Comparison of ENCODE assay signal across 8 cellular contexts in the genomic region with DNA sequence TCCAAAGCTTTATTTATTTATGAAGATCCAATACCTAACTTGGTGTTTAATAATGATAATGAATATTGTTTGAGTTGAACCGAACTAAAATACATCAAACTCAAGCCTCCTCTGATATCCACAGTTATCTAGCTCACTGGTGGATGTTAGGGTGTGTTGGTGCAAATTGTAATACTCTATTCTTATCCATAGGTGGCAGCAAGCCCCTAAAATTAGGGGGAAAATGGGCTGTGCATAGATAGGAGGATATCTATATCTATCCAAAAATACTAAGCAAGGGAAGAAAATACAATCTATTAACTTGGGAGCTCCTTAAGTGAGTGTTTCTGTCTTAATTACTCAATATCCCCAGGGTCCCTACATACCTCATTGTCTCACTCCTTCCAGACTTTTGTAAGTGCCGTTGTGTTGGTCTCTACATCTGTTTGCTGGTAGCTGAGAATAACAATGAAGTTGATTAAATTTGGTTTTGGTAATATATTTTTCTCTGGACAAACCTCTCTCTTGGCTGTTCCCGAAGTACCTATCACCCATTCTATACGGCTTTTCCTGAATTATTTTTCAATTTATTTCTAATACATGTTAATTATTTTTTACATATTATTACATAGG. TPM values are rescaled to one million over a fixed set of nuclear protein-coding genes. Genes with fewer than 3 reads are reported as not detected.
A peak's percentile ranks its signal among the peaks of the same experiment; 100 is the strongest.
DNase-seq lines count a peak whose midpoint lies in the region; ATAC-seq, FAIRE-seq and TF ChIP-seq lines count a peak whose summit lies in the region.

No MANE protein-coding gene starts in this region.

- no peak for FAIRE-seq in urothelium cell line (lab: Jason Lieb, UNC)

- ATAC-seq in GM19395 (IDR thresholded peaks at IDR 0.05; ENCODE audit: unreplicated experiment) (peak; percentile 99), HG03159 (IDR thresholded peaks at IDR 0.05; ENCODE audit: unreplicated experiment) (peak; percentile 97)

- H3K4me3 ChIP-seq in adrenal gland: no peak overlapping the region

- no peaks in the 10 kb centered on the region for H3K9me3 ChIP-seq in adrenal gland (replicated peaks in 1 of 3)

- no peak for TF ChIP-seq POLR2A in adrenal gland (IDR thresholded peaks at IDR 0.05)

- H3K27ac ChIP-seq in adrenal gland: no peak overlapping the region

- H3K27me3 ChIP-seq in adrenal gland: no peaks in the 10 kb centered on the region

- intact Hi-C loops in adrenal gland (cut with DNase I): no loop called here

- peak; percentile 47 to 65 (median 60) for TF ChIP-seq CTCF in adrenal gland (IDR thresholded peaks at IDR 0.05)

- DNase-seq in DMS153 treated with DMSO at 0.1 percent for 48 hours (lab: John Stamatoyannopoulos, UW; ENCODE audit: unreplicated experiment) (peak; percentile 58), NCI-H2171 (lab: John Stamatoyannopoulos, UW) (peak; percentile 20), adrenal gland (peak in 1 of 7 donors; percentile 10), iPS-NIHi7 (ENCODE audit: extremely low spot score) (peak; percentile 60), urothelium cell line (ENCODE audit: low spot score) (peak; percentile 44)
- no peak for DNase-seq in activated T-cell treated with anti-CD3 and anti-CD28 coated beads, Interleukin-2, amount 50 U/mL, for 48 hours

- H3K36me3 ChIP-seq in adrenal gland (replicated peaks in 1 of 2): no peaks in the 10 kb centered on the region

- no peaks in the 10 kb centered on the region for H3K4me1 ChIP-seq in adrenal gland (replicated peaks in 1 of 2)

- 26 to 35% (median 30%) methylated on average over 4 of the region's 4 CpGs for WGBS in adrenal gland, 4 donors

RNA-seq across cellular contexts. Expression of a gene that starts 55.0 kb away (rescaled TPM):
- total RNA-seq in adrenal gland: under 1 TPM in 6 of 8 donors, not detected in 2; 0.26 to 0.95 (median 0.48) TPM
- polyA plus RNA-seq in adrenal gland: 10 to 100 TPM in 1 of 3 donors, 1 to 10 TPM in 2; 1.4 to 11.1 (median 1.4) TPM

Comparison
In these comparisons a context has a peak if more than half of its experiments do, and no peak if none do; other contexts are left out.
1. DNase-seq: peak in DMS153 treated with DMSO at 0.1 percent for 48 hours (single experiment), NCI-H2171 (single experiment), iPS-NIHi7 (single experiment) and urothelium cell line (single experiment); none in activated T-cell treated with anti-CD3 and anti-CD28 coated beads, Interleukin-2, amount 50 U/mL, for 48 hours (0 of 2).